13 cellular contexts compared by ENCODE assay signal in genomic region chr17:75338335-75338734, GRCh38. TPM values are rescaled to one million over a fixed set of nuclear protein-coding genes. Genes with fewer than 3 reads are reported as not detected.
DNase-seq lines count a peak whose midpoint lies in the region; ATAC-seq and TF ChIP-seq lines count a peak whose summit lies in the region.
"Had no signal": no experiment of that assay in that cellular context is flagged by ENCODE, and none has a peak within 500 bp of the region (broad histone marks: within the 10 kb centered on the region; RNA-seq: fewer than 3 reads in every experiment).

No MANE protein-coding gene starts in this region.

- H3K36me3 Mint-ChIP-seq in activated naive CD8-positive, alpha-beta T cell: no peaks in the 10 kb centered on the region
- peaks cover 2% of the 10 kb centered on the region for H3K36me3 Mint-ChIP-seq in progenitor cell of endocrine pancreas (ENCODE audit: insufficient read depth)

- no peaks in the 10 kb centered on the region for H3K27me3 Mint-ChIP-seq in activated naive CD8-positive, alpha-beta T cell
- no peaks in the 10 kb centered on the region for H3K27me3 Mint-ChIP-seq in progenitor cell of endocrine pancreas

- TF ChIP-seq CTCF in progenitor cell of endocrine pancreas (IDR thresholded peaks at IDR 0.05; ENCODE audit: unreplicated experiment): no peak

- H3K4me3 Mint-ChIP-seq in activated naive CD8-positive, alpha-beta T cell: peak overlapping the region; percentile 55
- no peak overlapping the region for H3K4me3 Mint-ChIP-seq in progenitor cell of endocrine pancreas (ENCODE audit: low read depth)
- H3K4me3 Mint-ChIP-seq: endodermal cell had no signal

- no peaks in the 10 kb centered on the region for H3K9me3 Mint-ChIP-seq in activated naive CD8-positive, alpha-beta T cell (ENCODE audit: low read depth)
- no peaks in the 10 kb centered on the region for H3K9me3 Mint-ChIP-seq in progenitor cell of endocrine pancreas (ENCODE audit: low read depth)
- H3K9me3 Mint-ChIP-seq: endodermal cell had no signal

- peak; percentile 78 for DNase-seq in EH (ENCODE audit: low read depth)
- DNase-seq in KG1 (lab: John Stamatoyannopoulos, UW): peak; percentile 76
- DNase-seq in progenitor cell of endocrine pancreas (ENCODE audit: low spot score, unreplicated experiment): no peak
- no peak for DNase-seq in G401 (ENCODE audit: low spot score)
- DNase-seq in activated CD4-positive, CD25-positive, alpha-beta regulatory T cell (lab: John Stamatoyannopoulos, UW): no peak
- DNase-seq in NCI-H2171 (lab: John Stamatoyannopoulos, UW): no peak
- DNase-seq: activated CD8-positive, alpha-beta memory T cell treated with anti-CD3 and anti-CD28 coated beads, Interleukin-2, amount 50 U/mL, for 4 hours; endodermal cell; islet precursor cell; NK-92 treated with Interleukin-12 subunit alpha and Interleukin-12 subunit beta, amount 100 ng/mL, for 24 hours had no signal

- in situ Hi-C loops in G401 (cut with HindIII; ENCODE audit: low sequenced_read_pairs): no loop called here

- peak overlapping the region; percentile 81 for H3K27ac Mint-ChIP-seq in activated naive CD8-positive, alpha-beta T cell
- H3K27ac Mint-ChIP-seq in progenitor cell of endocrine pancreas: peak overlapping the region; percentile 84
- H3K27ac Mint-ChIP-seq: endodermal cell had no signal

- ATAC-seq in GM21723 (IDR thresholded peaks at IDR 0.05; ENCODE audit: unreplicated experiment): no peak
- ATAC-seq: right lobe of liver had no signal

- H3K4me1 Mint-ChIP-seq in activated naive CD8-positive, alpha-beta T cell (ENCODE audit: low read depth): peaks cover 76% of the 10 kb centered on the region
- peaks cover 32% of the 10 kb centered on the region for H3K4me1 Mint-ChIP-seq in progenitor cell of endocrine pancreas (ENCODE audit: low read depth)

RNA-seq across cellular contexts. Expression of gene SLC25A19, which starts 49.1 kb away (rescaled TPM):
- total RNA-seq in progenitor cell of endocrine pancreas: 14.1 and 18.4 TPM in 2 replicates
- total RNA-seq in G401 (2014; rRNA removed; shearing (Covaris generic)): 14.7 and 15.6 TPM in 2 replicates

Comparison
In these comparisons a context has a peak if more than half of its experiments do, and no peak if none do; other contexts are left out.
1. DNase-seq: peak in EH (single experiment) and KG1 (single experiment); none in progenitor cell of endocrine pancreas (single experiment), G401 (single experiment), activated CD4-positive, CD25-positive, alpha-beta regulatory T cell (0 of 4) and NCI-H2171 (single experiment).